ENCODE assay signal across 9 cellular contexts in the genomic region with DNA sequence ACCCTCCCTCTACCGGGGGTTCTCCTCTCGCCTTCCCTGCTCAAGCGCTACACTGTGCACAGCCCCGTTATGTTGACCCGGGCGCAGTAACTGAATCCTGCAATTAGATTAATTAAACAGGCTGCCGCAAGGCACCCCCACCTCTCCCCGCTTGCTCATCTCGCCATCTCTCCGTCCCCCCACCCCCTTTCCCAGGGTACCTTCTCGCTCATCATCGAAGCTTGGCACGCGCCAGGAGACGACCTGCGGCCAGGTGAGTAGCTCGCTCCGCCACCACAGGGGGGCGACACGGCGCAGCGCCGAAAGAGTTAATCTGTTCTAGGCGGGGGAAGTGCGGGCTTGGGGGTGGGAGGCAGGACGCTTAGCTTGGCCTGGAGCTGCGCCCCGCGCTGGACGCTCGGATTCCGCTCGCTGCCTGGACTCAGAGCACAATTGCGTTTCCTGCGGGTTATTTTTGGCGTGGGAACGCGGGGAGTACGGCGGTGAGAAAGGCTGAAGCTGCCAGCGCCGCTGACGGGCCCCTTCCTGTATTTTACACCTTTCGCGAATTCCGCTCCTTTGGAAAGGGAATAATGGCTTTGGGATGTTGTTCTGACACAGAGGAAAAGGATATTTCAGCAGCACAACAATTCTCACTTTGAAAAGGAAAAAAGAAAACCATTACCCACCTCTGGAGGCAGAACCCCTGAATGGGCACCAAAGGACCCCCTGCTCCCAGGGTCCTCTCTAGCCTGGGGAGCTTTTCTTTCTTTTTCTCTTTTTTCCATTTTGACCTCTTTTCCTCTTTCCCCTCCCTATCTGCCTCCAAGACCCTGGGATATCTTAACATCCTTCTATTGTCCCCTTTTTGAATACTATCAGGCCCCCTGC. TPM values are rescaled to one million over a fixed set of nuclear protein-coding genes. Genes with fewer than 3 reads are reported as not detected.
DNase-seq lines count a peak whose midpoint lies in the region; ATAC-seq and TF ChIP-seq lines count a peak whose summit lies in the region.
"Had no signal": no experiment of that assay in that cellular context is flagged by ENCODE, and none has a peak within 500 bp of the region (broad histone marks: within the 10 kb centered on the region; RNA-seq: fewer than 3 reads in every experiment).

No MANE protein-coding gene starts in this region.

- DNase-seq in NCI-H2171 (lab: John Stamatoyannopoulos, UW) (peak; percentile 57), Right ventricle myocardium inferior (ENCODE audit: missing footprints) (no peak), retina (peak; percentile 71), AML-193 (lab: John Stamatoyannopoulos, UW) (no peak), NCI-H226 (no peak)
- DNase-seq in activated T-helper 1 cell treated with anti-CD3 and anti-CD28 coated beads, Interleukin-12 subunit alpha, Interleukin-12 subunit beta, Interleukin-2, Interleukin-4 antibody, amounts not matched to agents 30 ng/mL and 10 ng/mL and 1 ng/mL, durations not matched to agents 14 hours and 24 hours and 36 hours (ENCODE audit: low spot score): no peak

- intact Hi-C loops in activated T-helper 1 cell treated with anti-CD3 and anti-CD28 coated beads, Interleukin-12 subunit alpha, Interleukin-12 subunit beta, Interleukin-2, Interleukin-4 antibody, amounts not matched to agents 30 ng/mL and 10 ng/mL and 1 ng/mL, durations not matched to agents 14 hours and 24 hours and 36 hours (cut with micrococcal nuclease): no loop called here
- intact Hi-C loops in Right ventricle myocardium inferior (cut with DNase I): loop anchor here (1.0 kb wide), 2 partner anchors 11 to 24 kb away; no protein-coding TSS in a partner anchor

- H3K9me3 Mint-ChIP-seq in activated T-helper 1 cell treated with anti-CD3 and anti-CD28 coated beads, Interleukin-12 subunit alpha, Interleukin-12 subunit beta, Interleukin-2, Interleukin-4 antibody, amounts not matched to agents 30 ng/mL and 10 ng/mL and 1 ng/mL, durations not matched to agents 14 hours and 24 hours and 36 hours: no peaks in the 10 kb centered on the region

- peaks cover 45% of the 10 kb centered on the region for H3K4me1 Mint-ChIP-seq in activated T-helper 1 cell treated with anti-CD3 and anti-CD28 coated beads, Interleukin-12 subunit alpha, Interleukin-12 subunit beta, Interleukin-2, Interleukin-4 antibody, amounts not matched to agents 30 ng/mL and 10 ng/mL and 1 ng/mL, durations not matched to agents 14 hours and 24 hours and 36 hours (ENCODE audit: low read depth)

- H3K27me3 Mint-ChIP-seq in activated T-helper 1 cell treated with anti-CD3 and anti-CD28 coated beads, Interleukin-12 subunit alpha, Interleukin-12 subunit beta, Interleukin-2, Interleukin-4 antibody, amounts not matched to agents 30 ng/mL and 10 ng/mL and 1 ng/mL, durations not matched to agents 14 hours and 24 hours and 36 hours (ENCODE audit: insufficient read depth): peaks cover 55% of the 10 kb centered on the region

- H3K36me3 Mint-ChIP-seq in activated T-helper 1 cell treated with anti-CD3 and anti-CD28 coated beads, Interleukin-12 subunit alpha, Interleukin-12 subunit beta, Interleukin-2, Interleukin-4 antibody, amounts not matched to agents 30 ng/mL and 10 ng/mL and 1 ng/mL, durations not matched to agents 14 hours and 24 hours and 36 hours (ENCODE audit: low read depth): no peaks in the 10 kb centered on the region

- peak overlapping the region; percentile 53 for H3K27ac Mint-ChIP-seq in activated T-helper 1 cell treated with anti-CD3 and anti-CD28 coated beads, Interleukin-12 subunit alpha, Interleukin-12 subunit beta, Interleukin-2, Interleukin-4 antibody, amounts not matched to agents 30 ng/mL and 10 ng/mL and 1 ng/mL, durations not matched to agents 14 hours and 24 hours and 36 hours

- H3K4me3 Mint-ChIP-seq in activated T-helper 1 cell treated with anti-CD3 and anti-CD28 coated beads, Interleukin-12 subunit alpha, Interleukin-12 subunit beta, Interleukin-2, Interleukin-4 antibody, amounts not matched to agents 30 ng/mL and 10 ng/mL and 1 ng/mL, durations not matched to agents 14 hours and 24 hours and 36 hours: peak overlapping the region; percentile 73

- ATAC-seq in Right ventricle myocardium inferior (peak; percentile 38), HG03139 (IDR thresholded peaks at IDR 0.05; ENCODE audit: unreplicated experiment) (no peak)

- peak; percentile 90 for TF ChIP-seq CTCF in GM12872 (IDR thresholded peaks at IDR 0.05; ENCODE audit: insufficient read depth, low read depth, low read length)

RNA-seq across cellular contexts. Expression of a gene that starts 1.5 kb away (rescaled TPM):
- total RNA-seq in activated T-helper 1 cell treated with anti-CD3 and anti-CD28 coated beads, Interleukin-12 subunit alpha, Interleukin-12 subunit beta, Interleukin-2, Interleukin-4 antibody, amounts not matched to agents 30 ng/mL and 10 ng/mL and 1 ng/mL, durations not matched to agents 14 hours and 24 hours and 36 hours: 0.29 and 0.36 TPM in 2 replicates
- 11.1 TPM for total RNA-seq in Right ventricle myocardium inferior

RNA-seq across cellular contexts. Expression of a gene that starts 22.6 kb away (rescaled TPM):
- total RNA-seq in activated T-helper 1 cell treated with anti-CD3 and anti-CD28 coated beads, Interleukin-12 subunit alpha, Interleukin-12 subunit beta, Interleukin-2, Interleukin-4 antibody, amounts not matched to agents 30 ng/mL and 10 ng/mL and 1 ng/mL, durations not matched to agents 14 hours and 24 hours and 36 hours: 11.7 and 12.4 TPM in 2 replicates
- total RNA-seq in Right ventricle myocardium inferior: 0.81 TPM

RNA-seq across cellular contexts. Expression of a gene that starts 36.4 kb away (rescaled TPM):
- 15.0 and 16.7 TPM in 2 replicates for total RNA-seq in activated T-helper 1 cell treated with anti-CD3 and anti-CD28 coated beads, Interleukin-12 subunit alpha, Interleukin-12 subunit beta, Interleukin-2, Interleukin-4 antibody, amounts not matched to agents 30 ng/mL and 10 ng/mL and 1 ng/mL, durations not matched to agents 14 hours and 24 hours and 36 hours
- 20.6 TPM for total RNA-seq in Right ventricle myocardium inferior

RNA-seq across cellular contexts. Expression of a gene that starts 56.6 kb away (rescaled TPM):
- total RNA-seq in activated T-helper 1 cell treated with anti-CD3 and anti-CD28 coated beads, Interleukin-12 subunit alpha, Interleukin-12 subunit beta, Interleukin-2, Interleukin-4 antibody, amounts not matched to agents 30 ng/mL and 10 ng/mL and 1 ng/mL, durations not matched to agents 14 hours and 24 hours and 36 hours: 1.3 and 1.6 TPM in 2 replicates
- total RNA-seq in Right ventricle myocardium inferior: not detected
- total RNA-seq: subcutaneous adipose tissue had no signal

Comparison
In these comparisons a context has a peak if more than half of its experiments do, and no peak if none do; other contexts are left out.
1. DNase-seq: peak in NCI-H2171 (single experiment) and retina (single experiment); none in activated T-helper 1 cell treated with anti-CD3 and anti-CD28 coated beads, Interleukin-12 subunit alpha, Interleukin-12 subunit beta, Interleukin-2, Interleukin-4 antibody, amounts not matched to agents 30 ng/mL and 10 ng/mL and 1 ng/mL, durations not matched to agents 14 hours and 24 hours and 36 hours (single experiment), Right ventricle myocardium inferior (single experiment), AML-193 (0 of 2) and NCI-H226 (single experiment).